ENCODE assay signal across 12 cellular contexts in genomic region chr9:2179557-2179956, GRCh38.
DNase-seq lines count a peak whose midpoint lies in the region; ATAC-seq and TF ChIP-seq lines count a peak whose summit lies in the region.
"Had no signal": no experiment of that assay in that cellular context is flagged by ENCODE, and none has a peak within 500 bp of the region (broad histone marks: within the 10 kb centered on the region; RNA-seq: fewer than 3 reads in every experiment).

No MANE protein-coding gene starts in this region.

- no peaks in the 10 kb centered on the region for H3K9me3 Mint-ChIP-seq in activated naive CD8-positive, alpha-beta T cell treated with anti-CD3 and anti-CD28 coated beads, Interleukin-2, amount 50 U/mL, for 24 hours
- peaks cover 2% of the 10 kb centered on the region for H3K9me3 Mint-ChIP-seq in neural crest cell

- no peak overlapping the region for H3K27ac Mint-ChIP-seq in activated naive CD8-positive, alpha-beta T cell treated with anti-CD3 and anti-CD28 coated beads, Interleukin-2, amount 50 U/mL, for 24 hours
- H3K27ac Mint-ChIP-seq in neural crest cell (ENCODE audit: unreplicated experiment), result peak overlapping the region; percentile 66

- no peak overlapping the region for H3K4me3 ChIP-seq in coronary artery
- H3K4me3 ChIP-seq: MG63, upper lobe of left lung had no signal

- no peak overlapping the region for H3K27ac ChIP-seq in coronary artery
- H3K27ac ChIP-seq: upper lobe of left lung had no signal

- DNase-seq in NCI-H2171 treated with DMSO at 0.1 percent for 48 hours (lab: John Stamatoyannopoulos, UW), result peak; percentile 48
- no peak for DNase-seq in NCI-H2171 (lab: John Stamatoyannopoulos, UW)
- no peak for DNase-seq in activated naive CD8-positive, alpha-beta T cell treated with anti-CD3 and anti-CD28 coated beads, Interleukin-2, amount 50 U/mL, for 24 hours
- DNase-seq in neural crest cell (ENCODE audit: low read depth, low spot score), result no peak
- DNase-seq in amniotic stem cell (lab: John Stamatoyannopoulos, UW), result no peak
- no peak for DNase-seq in coronary artery (ENCODE audit: low spot score)
- no peak for DNase-seq in ecto neural progenitor cell (ENCODE audit: low spot score)
- DNase-seq: activated T-cell treated with anti-CD3 and anti-CD28 coated beads, Interleukin-2, amount 50 U/mL, for 48 hours; MG63; upper lobe of left lung had no signal

- H3K4me3 Mint-ChIP-seq in activated naive CD8-positive, alpha-beta T cell treated with anti-CD3 and anti-CD28 coated beads, Interleukin-2, amount 50 U/mL, for 24 hours, result no peak overlapping the region
- H3K4me3 Mint-ChIP-seq in neural crest cell, result no peak overlapping the region

- no peaks in the 10 kb centered on the region for H3K4me1 Mint-ChIP-seq in activated naive CD8-positive, alpha-beta T cell treated with anti-CD3 and anti-CD28 coated beads, Interleukin-2, amount 50 U/mL, for 24 hours
- H3K4me1 Mint-ChIP-seq in neural crest cell, result peaks cover 54% of the 10 kb centered on the region

- H3K27me3 Mint-ChIP-seq in activated naive CD8-positive, alpha-beta T cell treated with anti-CD3 and anti-CD28 coated beads, Interleukin-2, amount 50 U/mL, for 24 hours, result no peaks in the 10 kb centered on the region
- no peaks in the 10 kb centered on the region for H3K27me3 Mint-ChIP-seq in neural crest cell (ENCODE audit: low read depth)

- peaks cover 13% of the 10 kb centered on the region for H3K36me3 Mint-ChIP-seq in activated naive CD8-positive, alpha-beta T cell treated with anti-CD3 and anti-CD28 coated beads, Interleukin-2, amount 50 U/mL, for 24 hours (ENCODE audit: low read depth)
- peaks cover 14% of the 10 kb centered on the region for H3K36me3 Mint-ChIP-seq in neural crest cell (ENCODE audit: low read depth)

- no peak for TF ChIP-seq CTCF in neural crest cell (conservative IDR thresholded peaks at IDR 0.05)
- no peak for TF ChIP-seq CTCF in coronary artery (IDR thresholded peaks at IDR 0.05)

- ATAC-seq in HG02885 (IDR thresholded peaks at IDR 0.05; ENCODE audit: poor library complexity, unreplicated experiment), result peak; percentile 66
- ATAC-seq in activated naive CD8-positive, alpha-beta T cell treated with anti-CD3 and anti-CD28 coated beads, Interleukin-2, amount 50 U/mL, for 24 hours, result peak; percentile 43
- ATAC-seq: left lobe of liver had no signal
